Comparison of ENCODE assay signal across 8 cellular contexts in the genomic region with DNA sequence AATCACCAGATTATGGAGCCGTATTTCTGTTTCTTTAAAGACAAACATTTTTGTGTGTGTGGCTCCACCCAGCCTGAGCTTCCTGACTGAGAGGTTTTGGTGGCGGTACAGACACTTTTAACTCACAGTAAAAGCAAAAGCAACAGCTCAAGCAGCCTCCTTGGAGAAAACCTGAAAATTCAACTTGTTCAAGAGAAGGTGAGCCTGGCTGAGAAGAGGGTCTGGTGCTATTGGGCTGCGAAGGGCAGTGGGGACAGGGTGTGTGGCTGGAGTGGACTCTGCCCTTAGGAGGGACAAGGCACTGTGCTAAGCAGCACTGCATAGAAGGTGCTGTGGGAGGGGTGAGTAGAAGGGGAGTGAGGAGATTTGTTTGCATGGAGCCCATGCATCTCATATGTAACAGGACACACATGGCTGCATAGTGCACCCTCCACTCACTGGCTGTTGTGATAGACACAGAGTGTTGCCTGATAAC. TPM values are rescaled to one million over a fixed set of nuclear protein-coding genes. Genes with fewer than 3 reads are reported as not detected.
A peak's percentile ranks its signal among the peaks of the same experiment; 100 is the strongest.
DNase-seq lines count a peak whose midpoint lies in the region; ATAC-seq lines count a peak whose summit lies in the region.

A gene (plus strand): TSS at position 125 of the 475 bp plus-strand sequence. CDS start 5,103 bp downstream, outside the sequence.

- peak; percentile 73 for ATAC-seq in GM21786 (IDR thresholded peaks at IDR 0.05; ENCODE audit: unreplicated experiment)

- DNase-seq in Ammon's horn (ENCODE audit: low spot score) (peak; percentile 17), glomerular endothelial cell (ENCODE audit: extremely low read depth, low read depth, low spot score) (no peak), NCI-H146 treated with DMSO at 0.1 percent for 48 hours (lab: John Stamatoyannopoulos, UW; ENCODE audit: unreplicated experiment) (no peak), NCI-H82 (lab: John Stamatoyannopoulos, UW) (no peak), NCI-H2081 treated with DMSO at 0.1 percent for 48 hours (lab: John Stamatoyannopoulos, UW) (no peak)
- DNase-seq in activated CD4-positive, alpha-beta T cell treated with anti-CD3 and anti-CD28 coated beads, Interleukin-2, amount 50 U/mL, for 24 hours (ENCODE audit: low read depth in 1 of 2, low spot score in 1 of 2), result peak; percentile 30 to 58
- DNase-seq in stimulated activated CD4-positive, alpha-beta T cell treated with anti-CD3 and anti-CD28 coated beads, TNF-alpha, amount 100 ng/mL, for 1 hour (ENCODE audit: low read depth in 3 of 3, low spot score in 1 of 3), result peak; percentile 21 to 47 (median 37)

RNA-seq across cellular contexts. Expression of the gene that starts here (rescaled TPM):
- 13.5 and 34.5 TPM in 2 replicates for total RNA-seq in glomerular endothelial cell

Comparison
In these comparisons a context has a peak if more than half of its experiments do, and no peak if none do; other contexts are left out.
1. DNase-seq: peak in Ammon's horn (single experiment), activated CD4-positive, alpha-beta T cell treated with anti-CD3 and anti-CD28 coated beads, Interleukin-2, amount 50 U/mL, for 24 hours (2 of 2) and stimulated activated CD4-positive, alpha-beta T cell treated with anti-CD3 and anti-CD28 coated beads, TNF-alpha, amount 100 ng/mL, for 1 hour (3 of 3); none in glomerular endothelial cell (single experiment), NCI-H146 treated with DMSO at 0.1 percent for 48 hours (single experiment), NCI-H82 (single experiment) and NCI-H2081 treated with DMSO at 0.1 percent for 48 hours (single experiment).